ENCODE assay signal across 1 cellular context in the genomic region with DNA sequence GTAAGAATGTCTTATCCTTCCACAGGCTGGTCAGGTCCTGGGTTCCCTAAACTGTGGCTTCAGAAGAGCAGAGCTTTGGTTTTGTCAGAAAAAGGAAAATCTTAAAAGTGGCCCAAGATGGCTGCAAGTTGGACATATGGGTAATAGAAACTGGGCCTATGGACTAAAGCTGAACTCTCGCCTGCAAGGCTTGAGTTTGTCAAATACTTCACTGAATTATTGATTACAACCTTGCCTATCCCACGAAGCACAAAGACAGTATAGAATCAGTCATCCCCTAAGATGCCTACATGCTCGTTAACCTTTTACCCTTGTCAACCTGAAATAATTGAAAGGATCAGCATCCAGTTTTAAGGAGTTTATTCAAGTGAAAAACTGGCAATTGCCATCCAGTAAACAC.
TF ChIP-seq lines count a peak whose summit lies in the region.

No MANE protein-coding gene starts in this region.

TF ChIP-seq in WTC11, 78 proteins besides CTCF, POLR2A, EP300 and RAD21 (continued from another document):
- TF ChIP-seq, protein P1, sequence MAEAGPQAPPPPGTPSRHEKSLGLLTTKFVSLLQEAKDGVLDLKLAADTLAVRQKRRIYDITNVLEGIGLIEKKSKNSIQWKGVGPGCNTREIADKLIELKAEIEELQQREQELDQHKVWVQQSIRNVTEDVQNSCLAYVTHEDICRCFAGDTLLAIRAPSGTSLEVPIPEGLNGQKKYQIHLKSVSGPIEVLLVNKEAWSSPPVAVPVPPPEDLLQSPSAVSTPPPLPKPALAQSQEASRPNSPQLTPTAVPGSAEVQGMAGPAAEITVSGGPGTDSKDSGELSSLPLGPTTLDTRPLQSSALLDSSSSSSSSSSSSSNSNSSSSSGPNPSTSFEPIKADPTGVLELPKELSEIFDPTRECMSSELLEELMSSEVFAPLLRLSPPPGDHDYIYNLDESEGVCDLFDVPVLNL (CRISPR knock-in tag; IDR thresholded peaks at IDR 0.05; ENCODE audit: borderline replicate concordance, low read depth): no peak
- TF ChIP-seq OVOL2 (CRISPR knock-in tag; IDR thresholded peaks at IDR 0.05; ENCODE audit: borderline replicate concordance): no peak
- TF ChIP-seq FOXJ3 (CRISPR knock-in tag; IDR thresholded peaks at IDR 0.05; ENCODE audit: borderline replicate concordance): no peak
- TF ChIP-seq MAX (CRISPR knock-in tag; IDR thresholded peaks at IDR 0.05): no peak
- TF ChIP-seq, protein P2, sequence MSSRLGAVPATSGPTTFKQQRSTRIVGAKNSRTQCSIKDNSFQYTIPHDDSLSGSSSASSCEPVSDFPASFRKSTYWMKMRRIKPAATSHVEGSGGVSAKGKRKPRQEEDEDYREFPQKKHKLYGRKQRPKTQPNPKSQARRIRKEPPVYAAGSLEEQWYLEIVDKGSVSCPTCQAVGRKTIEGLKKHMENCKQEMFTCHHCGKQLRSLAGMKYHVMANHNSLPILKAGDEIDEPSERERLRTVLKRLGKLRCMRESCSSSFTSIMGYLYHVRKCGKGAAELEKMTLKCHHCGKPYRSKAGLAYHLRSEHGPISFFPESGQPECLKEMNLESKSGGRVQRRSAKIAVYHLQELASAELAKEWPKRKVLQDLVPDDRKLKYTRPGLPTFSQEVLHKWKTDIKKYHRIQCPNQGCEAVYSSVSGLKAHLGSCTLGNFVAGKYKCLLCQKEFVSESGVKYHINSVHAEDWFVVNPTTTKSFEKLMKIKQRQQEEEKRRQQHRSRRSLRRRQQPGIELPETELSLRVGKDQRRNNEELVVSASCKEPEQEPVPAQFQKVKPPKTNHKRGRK (CRISPR knock-in tag; IDR thresholded peaks at IDR 0.05; ENCODE audit: borderline replicate concordance): no peak
- no peak for TF ChIP-seq PRDM15 (CRISPR knock-in tag; IDR thresholded peaks at IDR 0.05)
- TF ChIP-seq, protein P3, sequence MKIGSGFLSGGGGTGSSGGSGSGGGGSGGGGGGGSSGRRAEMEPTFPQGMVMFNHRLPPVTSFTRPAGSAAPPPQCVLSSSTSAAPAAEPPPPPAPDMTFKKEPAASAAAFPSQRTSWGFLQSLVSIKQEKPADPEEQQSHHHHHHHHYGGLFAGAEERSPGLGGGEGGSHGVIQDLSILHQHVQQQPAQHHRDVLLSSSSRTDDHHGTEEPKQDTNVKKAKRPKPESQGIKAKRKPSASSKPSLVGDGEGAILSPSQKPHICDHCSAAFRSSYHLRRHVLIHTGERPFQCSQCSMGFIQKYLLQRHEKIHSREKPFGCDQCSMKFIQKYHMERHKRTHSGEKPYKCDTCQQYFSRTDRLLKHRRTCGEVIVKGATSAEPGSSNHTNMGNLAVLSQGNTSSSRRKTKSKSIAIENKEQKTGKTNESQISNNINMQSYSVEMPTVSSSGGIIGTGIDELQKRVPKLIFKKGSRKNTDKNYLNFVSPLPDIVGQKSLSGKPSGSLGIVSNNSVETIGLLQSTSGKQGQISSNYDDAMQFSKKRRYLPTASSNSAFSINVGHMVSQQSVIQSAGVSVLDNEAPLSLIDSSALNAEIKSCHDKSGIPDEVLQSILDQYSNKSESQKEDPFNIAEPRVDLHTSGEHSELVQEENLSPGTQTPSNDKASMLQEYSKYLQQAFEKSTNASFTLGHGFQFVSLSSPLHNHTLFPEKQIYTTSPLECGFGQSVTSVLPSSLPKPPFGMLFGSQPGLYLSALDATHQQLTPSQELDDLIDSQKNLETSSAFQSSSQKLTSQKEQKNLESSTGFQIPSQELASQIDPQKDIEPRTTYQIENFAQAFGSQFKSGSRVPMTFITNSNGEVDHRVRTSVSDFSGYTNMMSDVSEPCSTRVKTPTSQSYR (CRISPR knock-in tag; IDR thresholded peaks at IDR 0.05): no peak
- TF ChIP-seq ERG (CRISPR knock-in tag; IDR thresholded peaks at IDR 0.05): no peak
- TF ChIP-seq GABPB1 (CRISPR knock-in tag; IDR thresholded peaks at IDR 0.05): no peak
- no peak for TF ChIP-seq NR3C1 (CRISPR knock-in tag; conservative IDR thresholded peaks at IDR 0.05; ENCODE audit: low read depth)
- TF ChIP-seq, protein P4, sequence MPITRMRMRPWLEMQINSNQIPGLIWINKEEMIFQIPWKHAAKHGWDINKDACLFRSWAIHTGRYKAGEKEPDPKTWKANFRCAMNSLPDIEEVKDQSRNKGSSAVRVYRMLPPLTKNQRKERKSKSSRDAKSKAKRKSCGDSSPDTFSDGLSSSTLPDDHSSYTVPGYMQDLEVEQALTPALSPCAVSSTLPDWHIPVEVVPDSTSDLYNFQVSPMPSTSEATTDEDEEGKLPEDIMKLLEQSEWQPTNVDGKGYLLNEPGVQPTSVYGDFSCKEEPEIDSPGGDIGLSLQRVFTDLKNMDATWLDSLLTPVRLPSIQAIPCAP (CRISPR knock-in tag; IDR thresholded peaks at IDR 0.05): no peak
- no peak for TF ChIP-seq STAT6 (CRISPR knock-in tag; conservative IDR thresholded peaks at IDR 0.05; ENCODE audit: low read depth)
